ENCODE assay signal across 2 cellular contexts in the genomic region with DNA sequence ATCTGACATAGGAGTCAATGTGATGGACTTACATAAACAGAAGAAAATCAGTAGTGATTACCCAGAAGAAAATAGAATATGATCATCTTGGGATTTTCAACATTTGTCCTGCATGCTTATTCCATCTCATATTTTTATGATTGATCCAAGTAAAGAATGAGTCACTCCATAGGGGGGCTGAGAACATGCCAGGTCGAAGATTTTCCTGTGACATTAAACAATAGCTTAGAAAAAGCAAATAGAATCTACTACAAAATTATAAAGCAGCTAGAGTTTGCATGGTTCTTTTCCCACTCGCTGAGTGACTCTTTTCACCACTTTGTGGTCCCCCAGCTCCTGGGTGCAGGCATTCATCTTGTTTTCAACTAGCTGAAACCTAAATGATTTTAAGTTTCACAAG.
TF ChIP-seq lines count a peak whose summit lies in the region.

No MANE protein-coding gene starts in this region.

TF ChIP-seq in IMR-90, 13 proteins besides CTCF, POLR2A, EP300 and RAD21:
- TF ChIP-seq CHD1 (IDR thresholded peaks at IDR 0.05; ENCODE audit: low read depth, low read length) (no peak), MXI1 (IDR thresholded peaks at IDR 0.05; ENCODE audit: borderline replicate concordance, low read depth, low read length) (no peak), FOS (IDR thresholded peaks at IDR 0.05; ENCODE audit: low read depth, low read length) (no peak), MAZ (IDR thresholded peaks at IDR 0.05; ENCODE audit: borderline replicate concordance, low read depth, low read length) (no peak), CEBPB (IDR thresholded peaks at IDR 0.05; ENCODE audit: low read depth, low read length) (no peak), BHLHE40 (IDR thresholded peaks at IDR 0.05; ENCODE audit: low read depth, low read length) (no peak), RCOR1 (IDR thresholded peaks at IDR 0.05; ENCODE audit: insufficient replicate concordance, low read length) (no peak), NFE2L2 (IDR thresholded peaks at IDR 0.05; ENCODE audit: low read depth, low read length) (no peak), RFX5 (IDR thresholded peaks at IDR 0.05; ENCODE audit: low read depth, low read length) (no peak), MAFK (IDR thresholded peaks at IDR 0.05; ENCODE audit: low read depth, low read length) (no peak), SMC3 (IDR thresholded peaks at IDR 0.05; ENCODE audit: low read depth, low read length) (no peak)
- TF ChIP-seq, protein P1, sequence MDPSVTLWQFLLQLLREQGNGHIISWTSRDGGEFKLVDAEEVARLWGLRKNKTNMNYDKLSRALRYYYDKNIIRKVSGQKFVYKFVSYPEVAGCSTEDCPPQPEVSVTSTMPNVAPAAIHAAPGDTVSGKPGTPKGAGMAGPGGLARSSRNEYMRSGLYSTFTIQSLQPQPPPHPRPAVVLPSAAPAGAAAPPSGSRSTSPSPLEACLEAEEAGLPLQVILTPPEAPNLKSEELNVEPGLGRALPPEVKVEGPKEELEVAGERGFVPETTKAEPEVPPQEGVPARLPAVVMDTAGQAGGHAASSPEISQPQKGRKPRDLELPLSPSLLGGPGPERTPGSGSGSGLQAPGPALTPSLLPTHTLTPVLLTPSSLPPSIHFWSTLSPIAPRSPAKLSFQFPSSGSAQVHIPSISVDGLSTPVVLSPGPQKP (IDR thresholded peaks at IDR 0.05; ENCODE audit: borderline replicate concordance, low read depth, low read length), result no peak
- TF ChIP-seq, protein P2, sequence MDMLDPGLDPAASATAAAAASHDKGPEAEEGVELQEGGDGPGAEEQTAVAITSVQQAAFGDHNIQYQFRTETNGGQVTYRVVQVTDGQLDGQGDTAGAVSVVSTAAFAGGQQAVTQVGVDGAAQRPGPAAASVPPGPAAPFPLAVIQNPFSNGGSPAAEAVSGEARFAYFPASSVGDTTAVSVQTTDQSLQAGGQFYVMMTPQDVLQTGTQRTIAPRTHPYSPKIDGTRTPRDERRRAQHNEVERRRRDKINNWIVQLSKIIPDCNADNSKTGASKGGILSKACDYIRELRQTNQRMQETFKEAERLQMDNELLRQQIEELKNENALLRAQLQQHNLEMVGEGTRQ (IDR thresholded peaks at IDR 0.05; ENCODE audit: low read depth, low read length), result no peak

TF ChIP-seq in endothelial cell of umbilical vein, 7 proteins besides CTCF, POLR2A, EP300 and RAD21:
- no peak for TF ChIP-seq POLR2AphosphoS5 (IDR thresholded peaks at IDR 0.05; ENCODE audit: insufficient read depth, low read depth, low read length)
- TF ChIP-seq FOS (IDR thresholded peaks at IDR 0.05; ENCODE audit: borderline replicate concordance, insufficient read depth, low read length), result no peak
- TF ChIP-seq, protein P3, sequence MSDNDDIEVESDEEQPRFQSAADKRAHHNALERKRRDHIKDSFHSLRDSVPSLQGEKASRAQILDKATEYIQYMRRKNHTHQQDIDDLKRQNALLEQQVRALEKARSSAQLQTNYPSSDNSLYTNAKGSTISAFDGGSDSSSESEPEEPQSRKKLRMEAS (IDR thresholded peaks at IDR 0.05; ENCODE audit: insufficient read depth, insufficient read length), result no peak
- no peak for TF ChIP-seq EZH2 (IDR thresholded peaks at IDR 0.05; ENCODE audit: borderline replicate concordance, low read depth, low read length, severe bottlenecking)
- no peak for TF ChIP-seq MYC (IDR thresholded peaks at IDR 0.05; ENCODE audit: low read depth, low read length)
- no peak for TF ChIP-seq JUN (IDR thresholded peaks at IDR 0.05; ENCODE audit: borderline replicate concordance, insufficient read depth, insufficient read length, low read depth)
- no peak for TF ChIP-seq GATA2 (IDR thresholded peaks at IDR 0.05; ENCODE audit: insufficient read depth, insufficient read length, low read depth, low read length)
